ENCODE assay signal across 13 cellular contexts in the genomic region with DNA sequence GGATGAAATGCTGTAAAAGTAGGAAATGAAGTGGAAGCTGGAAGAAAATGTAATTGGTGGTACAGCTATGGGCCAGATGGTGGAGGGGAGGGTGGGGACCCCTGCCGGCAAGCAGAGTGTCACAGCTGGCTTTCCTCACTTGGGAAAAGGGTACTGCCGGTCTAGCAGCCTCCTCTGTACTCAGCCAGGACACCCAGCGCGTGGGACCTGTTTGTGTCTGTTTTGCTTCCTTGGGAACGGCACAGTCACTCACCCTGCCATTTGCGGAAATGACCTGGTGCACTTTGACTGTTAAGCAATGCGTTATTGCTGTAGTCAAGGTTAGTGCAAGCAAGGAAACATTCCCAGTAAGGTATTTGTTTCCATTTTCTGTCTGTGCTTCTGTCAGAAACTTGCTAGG. TPM values are rescaled to one million over a fixed set of nuclear protein-coding genes. Genes with fewer than 3 reads are reported as not detected.
DNase-seq lines count a peak whose midpoint lies in the region; ATAC-seq and TF ChIP-seq lines count a peak whose summit lies in the region.
"Had no signal": no experiment of that assay in that cellular context is flagged by ENCODE, and none has a peak within 500 bp of the region (broad histone marks: within the 10 kb centered on the region; RNA-seq: fewer than 3 reads in every experiment).

No MANE protein-coding gene starts in this region.

- H4K91ac ChIP-seq in neuronal stem cell (ENCODE audit: low read depth, low read length, poor library complexity) = no peak overlapping the region

- no peak overlapping the region for H2BK5ac ChIP-seq in neuronal stem cell (ENCODE audit: low read length)

- CTCF ChIA-PET in Calu3 (lab: Charles Lee) (no interaction called here), PC-3 (lab: Charles Lee) (no interaction called here)

- no peak overlapping the region for H3K14ac ChIP-seq in neuronal stem cell (ENCODE audit: low read length)

- no peaks in the 10 kb centered on the region for H3K36me3 ChIP-seq in PC-3 (ENCODE audit: low read depth, low read length)
- H3K36me3 ChIP-seq in left ventricle myocardium inferior = peaks cover 26% of the 10 kb centered on the region
- no peaks in the 10 kb centered on the region for H3K36me3 ChIP-seq in neuronal stem cell (replicated peaks in 1 of 2; ENCODE audit: control insufficient read depth in 2 of 2, insufficient read depth in 2 of 2, low read length in 2 of 2)
- H3K36me3 ChIP-seq: BE2C had no signal

- no peak overlapping the region for H3K27ac Mint-ChIP-seq in Calu3 (ENCODE audit: unreplicated experiment)
- H3K27ac Mint-ChIP-seq: brain; T-helper 1 cell treated with Interleukin-12 subunit alpha and Interleukin-12 subunit beta and Interleukin-4 antibody, amounts not matched to agents 30 μg/mL and 1 μg/mL, for 36 hours had no signal

- H3K4me1 ChIP-seq in PC-3 (ENCODE audit: insufficient read depth, low read length) (no peaks in the 10 kb centered on the region), left ventricle myocardium inferior (peaks cover 57% of the 10 kb centered on the region), neuronal stem cell (ENCODE audit: control insufficient read depth in 2 of 2, insufficient read depth in 1 of 2, low read depth in 1 of 2, low read length in 2 of 2) (no peaks in the 10 kb centered on the region)
- H3K4me1 ChIP-seq: BE2C had no signal

- H3K4me1 Mint-ChIP-seq in Calu3 (ENCODE audit: low read depth, unreplicated experiment) = no peaks in the 10 kb centered on the region
- H3K4me1 Mint-ChIP-seq: IgD-negative memory B cell had no signal

- BruUV-seq in Calu3 (replicated peaks; lab: Mats Ljungman, UMichigan) (no TSS peak), PC-3 (replicated peaks; lab: Mats Ljungman, UMichigan) (TSS peak; percentile 42)

- no peak overlapping the region for H3K4me3 Mint-ChIP-seq in Calu3 (ENCODE audit: low read depth, unreplicated experiment)
- H3K4me3 Mint-ChIP-seq: brain; IgD-negative memory B cell; T-helper 1 cell treated with Interleukin-12 subunit alpha and Interleukin-12 subunit beta and Interleukin-4 antibody, amounts not matched to agents 30 μg/mL and 1 μg/mL, for 36 hours had no signal

- no peak overlapping the region for H3K4ac ChIP-seq in neuronal stem cell (ENCODE audit: low read length)

- no peak overlapping the region for H2BK12ac ChIP-seq in neuronal stem cell (ENCODE audit: low read length)

- no peaks in the 10 kb centered on the region for H3K9me2 ChIP-seq in PC-3 (replicated peaks; ENCODE audit: low read length)

- no peak overlapping the region for H3K23ac ChIP-seq in neuronal stem cell (ENCODE audit: low read depth, low read length, poor library complexity)

- no peak overlapping the region for H4K8ac ChIP-seq in neuronal stem cell (ENCODE audit: low read depth, low read length)

- H3K9ac ChIP-seq in PC-3 (ENCODE audit: low read length) (no peak overlapping the region), neuronal stem cell (ENCODE audit: low read depth, low read length, poor library complexity) (no peak overlapping the region)

- no peaks in the 10 kb centered on the region for H3K9me3 Mint-ChIP-seq in Calu3 (ENCODE audit: low read depth, unreplicated experiment)
- H3K9me3 Mint-ChIP-seq: brain; IgD-negative memory B cell; T-helper 1 cell treated with Interleukin-12 subunit alpha and Interleukin-12 subunit beta and Interleukin-4 antibody, amounts not matched to agents 30 μg/mL and 1 μg/mL, for 36 hours had no signal

- POLR2A ChIA-PET in PC-3 (lab: Charles Lee; ENCODE audit: unreplicated experiment) = no interaction called here

- no peak overlapping the region for H3K4me3 ChIP-seq in PC-3 (ENCODE audit: low read length)
- H3K4me3 ChIP-seq in left ventricle myocardium inferior = peak overlapping the region; percentile 18
- H3K4me3 ChIP-seq in neuronal stem cell (ENCODE audit: low read length in 2 of 2) = no peak overlapping the region

- H3K4me2 ChIP-seq in PC-3 (ENCODE audit: low read length) = no peak overlapping the region
- no peak overlapping the region for H3K4me2 ChIP-seq in neuronal stem cell (ENCODE audit: insufficient read depth, low read length, poor library complexity, severe bottlenecking)

- H3K18ac ChIP-seq in neuronal stem cell (ENCODE audit: low read length) = peak overlapping the region; percentile 5

- no peaks in the 10 kb centered on the region for H3K79me2 ChIP-seq in PC-3 (ENCODE audit: low read length)

- intact Hi-C loops in Calu3 (cut with micrococcal nuclease; ENCODE audit: unreplicated experiment) = no loop called here
- intact Hi-C loops in PC-3 (cut with micrococcal nuclease) = no loop called here
- intact Hi-C loops in left ventricle myocardium inferior (cut with micrococcal nuclease) = no loop called here

- no peak overlapping the region for H2AK5ac ChIP-seq in neuronal stem cell (ENCODE audit: low read depth, low read length)

- no peaks in the 10 kb centered on the region for H3K79me1 ChIP-seq in neuronal stem cell (ENCODE audit: low read depth, low read length)

- no peaks in the 10 kb centered on the region for H3K27me3 Mint-ChIP-seq in Calu3 (ENCODE audit: unreplicated experiment)

- DNase-seq in Calu3 (peak; percentile 65), PC-3 (no peak), left ventricle myocardium inferior (peak; percentile 81), neuronal stem cell (ENCODE audit: low spot score) (no peak), NCI-H2029 (lab: John Stamatoyannopoulos, UW) (no peak)
- DNase-seq in stimulated activated CD4-positive, alpha-beta T cell treated with anti-CD3 and anti-CD28 coated beads, Interleukin-2, amount 100 ng/mL, for 48 hours = no peak
- DNase-seq: BE2C, NCI-H510A treated with DMSO at 0.1 percent for 48 hours had no signal

- TF ChIP-seq CTCF in Calu3 (IDR thresholded peaks at IDR 0.05; ENCODE audit: unreplicated experiment) = no peak
- no peak for TF ChIP-seq CTCF in PC-3 (conservative IDR thresholded peaks at IDR 0.05; ENCODE audit: low read depth, low read length)
- TF ChIP-seq CTCF in left ventricle myocardium inferior (IDR thresholded peaks at IDR 0.05; ENCODE audit: borderline replicate concordance) = peak; percentile 47

- no peak overlapping the region for H2BK15ac ChIP-seq in neuronal stem cell (ENCODE audit: low read length)

- H3K27me3 ChIP-seq in PC-3 (ENCODE audit: low read length) = no peaks in the 10 kb centered on the region
- H3K27me3 ChIP-seq in left ventricle myocardium inferior (ENCODE audit: low read depth) = no peaks in the 10 kb centered on the region
- H3K27me3 ChIP-seq in neuronal stem cell (ENCODE audit: control insufficient read depth in 3 of 3, insufficient read depth in 3 of 3, low read depth in 1 of 3, low read length in 3 of 3) = peaks cover 0 to 23% (median 0%) of the 10 kb centered on the region in 3 experiments
- H3K27me3 ChIP-seq: BE2C had no signal

- no peaks in the 10 kb centered on the region for H3K9me3 ChIP-seq in PC-3 (ENCODE audit: low read length)
- no peaks in the 10 kb centered on the region for H3K9me3 ChIP-seq in left ventricle myocardium inferior (replicated peaks)
- H3K9me3 ChIP-seq in neuronal stem cell (replicated peaks in 1 of 2; ENCODE audit: control insufficient read depth in 2 of 2, insufficient read depth in 1 of 2, low read depth in 1 of 2, low read length in 2 of 2) = no peaks in the 10 kb centered on the region
- H3K9me3 ChIP-seq: BE2C had no signal

- ATAC-seq in PC-3 (no peak), GM21723 (IDR thresholded peaks at IDR 0.05; ENCODE audit: unreplicated experiment) (no peak), GM18861 (IDR thresholded peaks at IDR 0.05; ENCODE audit: unreplicated experiment) (no peak)

- H3F3A ChIP-seq in PC-3 (ENCODE audit: low read length, unreplicated experiment) = no peaks in the 10 kb centered on the region

- H2BK120ac ChIP-seq in neuronal stem cell (ENCODE audit: low read depth, low read length) = no peak overlapping the region

- no peaks in the 10 kb centered on the region for H3K36me3 Mint-ChIP-seq in Calu3 (ENCODE audit: insufficient read depth, unreplicated experiment)
- H3K36me3 Mint-ChIP-seq: brain, IgD-negative memory B cell had no signal

- H4K20me1 ChIP-seq in PC-3 (ENCODE audit: low read length) = no peaks in the 10 kb centered on the region

- no peak overlapping the region for H2AFZ ChIP-seq in PC-3 (ENCODE audit: low read length)
- H2AFZ ChIP-seq in neuronal stem cell (ENCODE audit: low read length) = no peak overlapping the region

- WGBS in neuronal stem cell (ENCODE audit: extremely low coverage in 2 of 2, insufficient read length in 2 of 2, insufficient replicate concordance in 1 of 2), 2 donors = no CpG with 5 or more reads among the region's 7 CpGs

- H3K27ac ChIP-seq in PC-3 (ENCODE audit: low read length) (no peak overlapping the region), left ventricle myocardium inferior (replicated peaks) (peak overlapping the region; percentile 82), neuronal stem cell (replicated peaks; ENCODE audit: low read length) (no peak overlapping the region)

RNA-seq across cellular contexts. Expression of gene TMEM252, which starts 10.1 kb away (rescaled TPM):
- not detected in 2 replicates for total RNA-seq in Calu3 (2022)
- total RNA-seq in PC-3 (2014; rRNA removed) = not detected in 2 replicates
- not detected for total RNA-seq in left ventricle myocardium inferior
- not detected for polyA plus RNA-seq in neuronal stem cell (2013, experiment 1 of 2)
- not detected for polyA plus RNA-seq in neuronal stem cell (2013, experiment 2 of 2)
- polyA plus RNA-seq: IgD-negative memory B cell had no signal

Comparison
In these comparisons a context has a peak if more than half of its experiments do, and no peak if none do; other contexts are left out.
1. DNase-seq: peak in Calu3 (single experiment) and left ventricle myocardium inferior (single experiment); none in PC-3 (single experiment), neuronal stem cell (single experiment), NCI-H2029 (single experiment) and stimulated activated CD4-positive, alpha-beta T cell treated with anti-CD3 and anti-CD28 coated beads, Interleukin-2, amount 100 ng/mL, for 48 hours (0 of 2).